ENCODE assay signal across 8 cellular contexts in genomic region chr11:9280655-9281301, GRCh38. TPM values are rescaled to one million over a fixed set of nuclear protein-coding genes. Genes with fewer than 3 reads are reported as not detected.
DNase-seq lines count a peak whose midpoint lies in the region; ATAC-seq, FAIRE-seq and TF ChIP-seq lines count a peak whose summit lies in the region.

No MANE protein-coding gene starts in this region.

- no peak overlapping the region for H3K4me3 ChIP-seq in gastrocnemius medialis

- H3K27ac ChIP-seq in gastrocnemius medialis, result no peak overlapping the region

- H3K9me3 ChIP-seq in gastrocnemius medialis, result no peaks in the 10 kb centered on the region

- intact Hi-C loops in gastrocnemius medialis (cut with DNase I; ENCODE audit: low total_unique reads), result no loop called here

- peak; percentile 85 for FAIRE-seq in H54 (lab: Jason Lieb, UNC)

- H3K36me3 ChIP-seq in gastrocnemius medialis, result peaks cover 0 to 19% of the 10 kb centered on the region in 2 donors

- TF ChIP-seq POLR2A in H54 (IDR thresholded peaks at IDR 0.05; ENCODE audit: low read depth, low read length), result no peak
- TF ChIP-seq POLR2A in gastrocnemius medialis (IDR thresholded peaks at IDR 0.05), result no peak

- no peak for TF ChIP-seq CTCF in GM13976 (IDR thresholded peaks at IDR 0.05; ENCODE audit: borderline replicate concordance, control extremely low read depth, extremely low read depth, insufficient read depth, missing control alignments)
- no peak for TF ChIP-seq CTCF in gastrocnemius medialis (IDR thresholded peaks at IDR 0.05 in 4 of 5, conservative IDR thresholded peaks at IDR 0.05 in 1 of 5)

- DNase-seq in GM13976 (ENCODE audit: low spot score), result peak; percentile 59
- DNase-seq in H54 (ENCODE audit: insufficient read length, low spot score), result no peak
- DNase-seq in NAMALWA (ENCODE audit: low spot score), result peak; percentile 95
- DNase-seq in activated CD4-positive, alpha-beta T cell treated with anti-CD3 and anti-CD28 coated beads, Interleukin-2, amount 50 U/mL, for 4 hours, result peak; percentile 38 to 44
- peak; percentile 83 for DNase-seq in fibroblast of peridontal ligament (ENCODE audit: extremely low read depth)
- peak; percentile 65 for DNase-seq in stimulated activated CD8-positive, alpha-beta memory T cell treated with anti-CD3 and anti-CD28 coated beads, Interleukin-4, amount 100 ng/mL, for 48 hours
- no peak for DNase-seq in gastrocnemius medialis
- no peak for DNase-seq in NCI-H2227 (lab: John Stamatoyannopoulos, UW; ENCODE audit: unreplicated experiment)

- in situ Hi-C loops in GM13976 (cut with MboI; ENCODE audit: low sequenced_read_pairs, unreplicated experiment) (no loop called here), gastrocnemius medialis (cut with MboI; ENCODE audit: low sequenced_read_pairs in 4 of 4) (no loop called here)

- ATAC-seq in gastrocnemius medialis, result no peak

- H3K27me3 ChIP-seq in gastrocnemius medialis, result no peaks in the 10 kb centered on the region

- H3K4me1 ChIP-seq in gastrocnemius medialis, result no peaks in the 10 kb centered on the region

RNA-seq across cellular contexts. Expression of gene DENND5A, which starts 15.6 kb away (rescaled TPM):
- total RNA-seq in gastrocnemius medialis, result 10 to 100 TPM; 29.1 to 33.1 (median 31.5) TPM

RNA-seq across cellular contexts. Expression of gene TMEM41B, which starts 33.6 kb away (rescaled TPM):
- 10 to 100 TPM in 3 of 4 donors, 1 to 10 TPM in 1; 9.4 to 24.9 (median 15.5) TPM for total RNA-seq in gastrocnemius medialis

Comparison
In these comparisons a context has a peak if more than half of its experiments do, and no peak if none do; other contexts are left out.
1. DNase-seq: peak in GM13976 (single experiment), NAMALWA (single experiment), activated CD4-positive, alpha-beta T cell treated with anti-CD3 and anti-CD28 coated beads, Interleukin-2, amount 50 U/mL, for 4 hours (2 of 2), fibroblast of peridontal ligament (single experiment) and stimulated activated CD8-positive, alpha-beta memory T cell treated with anti-CD3 and anti-CD28 coated beads, Interleukin-4, amount 100 ng/mL, for 48 hours (single experiment); none in H54 (single experiment), gastrocnemius medialis (0 of 2) and NCI-H2227 (single experiment).